ENCODE assay signal across 17 cellular contexts in the genomic region with DNA sequence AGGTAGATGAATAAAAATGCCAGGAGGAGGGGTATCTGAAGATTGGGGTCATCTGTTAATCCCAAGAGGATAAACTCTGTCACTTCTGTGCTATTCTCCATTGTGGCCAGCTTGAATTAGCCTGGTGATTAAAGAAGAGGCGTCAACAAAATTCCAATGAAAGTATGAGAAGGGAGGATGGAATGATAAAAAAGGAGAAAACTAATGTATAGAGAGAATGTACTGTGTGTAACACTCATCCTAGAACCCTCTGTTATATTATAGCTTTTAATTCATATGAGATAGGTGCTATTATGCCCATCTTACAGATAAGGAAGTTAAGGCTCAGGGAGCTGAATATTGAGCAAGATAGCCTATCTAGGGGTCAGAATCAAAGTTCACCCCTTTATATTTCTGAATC. TPM values are rescaled to one million over a fixed set of nuclear protein-coding genes. Genes with fewer than 3 reads are reported as not detected.
A peak's percentile ranks its signal among the peaks of the same experiment; 100 is the strongest.
DNase-seq lines count a peak whose midpoint lies in the region; ATAC-seq, FAIRE-seq and TF ChIP-seq lines count a peak whose summit lies in the region.
"Had no signal": no experiment of that assay in that cellular context is flagged by ENCODE, and none has a peak within 500 bp of the region (broad histone marks: within the 10 kb centered on the region; RNA-seq: fewer than 3 reads in every experiment).

A gene (minus strand): TSS at position 101 of the 400 bp plus-strand sequence. CDS start 0 bp downstream, at position 101.

- in situ Hi-C loops in K562 (cut with MboI), result loop anchor here (25.0 kb wide), 2 partner anchors 696 to 846 kb away; a partner anchor contains a TSS

- CTCF ChIA-PET in K562 (lab: Yijun Ruan, JAX; ENCODE audit: low intra/inter-chr PET ratio), result no interaction called here

- H3K4me1 Mint-ChIP-seq in activated naive CD8-positive, alpha-beta T cell treated with anti-CD3 and anti-CD28 coated beads, Interleukin-2, amount 50 U/mL, for 24 hours, result peaks cover 27% of the 10 kb centered on the region
- peaks cover 12% of the 10 kb centered on the region for H3K4me1 Mint-ChIP-seq in activated naive CD8-positive, alpha-beta T cell treated with anti-CD3 and anti-CD28 coated beads for 36 hours
- H3K4me1 Mint-ChIP-seq: CD4-positive, alpha-beta memory T cell had no signal

- no TSS peak for BruUV-seq in K562 (replicated peaks; lab: Mats Ljungman, UMichigan)

- 0% methylated on average over 1 of the region's 1 CpG for WGBS in K562 (ENCODE audit: insufficient coverage, low coverage, missing lambda C conversion rate)
- WGBS in gastroesophageal sphincter (ENCODE audit: low coverage in 1 of 2), 2 donors, result 100% methylated on average over 1 of the region's 1 CpG; no CpG with 5 or more reads in 1 of the 2 donors
- WGBS in body of pancreas, 2 donors, result 87 to 95% methylated on average over 1 of the region's 1 CpG

- no peak within 1 kb of the TSS for H3K9ac ChIP-seq in OCI-LY3 (ENCODE audit: low read length)
- H3K9ac ChIP-seq in K562 (ENCODE audit: insufficient read depth in 1 of 2, low read depth in 2 of 2, low read length in 2 of 2), result no peak within 1 kb of the TSS

- H3K27me3 Mint-ChIP-seq in activated naive CD8-positive, alpha-beta T cell treated with anti-CD3 and anti-CD28 coated beads, Interleukin-2, amount 50 U/mL, for 24 hours, result no peaks in the 10 kb centered on the region
- H3K27me3 Mint-ChIP-seq in activated naive CD8-positive, alpha-beta T cell treated with anti-CD3 and anti-CD28 coated beads for 36 hours, result no peaks in the 10 kb centered on the region
- H3K27me3 Mint-ChIP-seq: CD4-positive, alpha-beta memory T cell had no signal

- peak within 1 kb of the TSS; percentile 52 for H3K27ac Mint-ChIP-seq in activated naive CD8-positive, alpha-beta T cell treated with anti-CD3 and anti-CD28 coated beads, Interleukin-2, amount 50 U/mL, for 24 hours
- no peak within 1 kb of the TSS for H3K27ac Mint-ChIP-seq in activated naive CD8-positive, alpha-beta T cell treated with anti-CD3 and anti-CD28 coated beads for 36 hours
- H3K27ac Mint-ChIP-seq: CD4-positive, alpha-beta memory T cell had no signal

- H4K20me1 ChIP-seq in OCI-LY3 (ENCODE audit: insufficient read depth, low read length) (peaks cover 4% of the 10 kb centered on the region; the same call in 1 of the 2 replicates), K562 (replicated peaks; ENCODE audit: control insufficient read depth, insufficient read depth, low read length) (no peaks in the 10 kb centered on the region)

- peaks cover 17% of the 10 kb centered on the region for H3K36me3 Mint-ChIP-seq in activated naive CD8-positive, alpha-beta T cell treated with anti-CD3 and anti-CD28 coated beads, Interleukin-2, amount 50 U/mL, for 24 hours (ENCODE audit: low read depth)
- peaks cover 12% of the 10 kb centered on the region for H3K36me3 Mint-ChIP-seq in activated naive CD8-positive, alpha-beta T cell treated with anti-CD3 and anti-CD28 coated beads for 36 hours

- intact Hi-C loops in K562 (cut with micrococcal nuclease), result no loop called here
- intact Hi-C loops in body of pancreas (cut with DNase I), result no loop called here
- intact Hi-C loops in left colon (cut with DNase I, micrococcal nuclease), result no loop called here

- TF ChIP-seq EP300 in K562 (IDR thresholded peaks at IDR 0.05; ENCODE audit: low read length), result no peak
- no peak for TF ChIP-seq EP300 in gastroesophageal sphincter (IDR thresholded peaks at IDR 0.05)

- POLR2A ChIA-PET in K562 (lab: Yijun Ruan, JAX), result interaction anchor here (1.0 kb wide), 1 partner anchor 11 kb away, joined by 4 read pairs; no protein-coding TSS in a partner anchor

- ATAC-seq in activated naive CD8-positive, alpha-beta T cell treated with anti-CD3 and anti-CD28 coated beads, Interleukin-2, amount 50 U/mL, for 24 hours, result no peak
- no peak for ATAC-seq in K562
- no peak for ATAC-seq in gastroesophageal sphincter
- ATAC-seq in body of pancreas, result no peak
- no peak for ATAC-seq in left colon

- H3K4me2 ChIP-seq in OCI-LY3 (ENCODE audit: low read length), result peak within 1 kb of the TSS; percentile 53
- H3K4me2 ChIP-seq in K562 (ENCODE audit: insufficient read depth, low read length), result no peak within 1 kb of the TSS

- TF ChIP-seq CTCF in OCI-LY3 (IDR thresholded peaks at IDR 0.05; ENCODE audit: low read depth, low read length) (no peak), K562 (IDR thresholded peaks at IDR 0.05 in 2 of 3, conservative IDR thresholded peaks at IDR 0.05 in 1 of 3; ENCODE audit: insufficient read depth in 2 of 3, low read depth in 1 of 3, low read length in 3 of 3) (no peak), gastroesophageal sphincter (IDR thresholded peaks at IDR 0.05) (no peak), body of pancreas (IDR thresholded peaks at IDR 0.05) (no peak)

- TF ChIP-seq POLR2A in K562 (conservative IDR thresholded peaks at IDR 0.05) (no peak), gastroesophageal sphincter (IDR thresholded peaks at IDR 0.05) (no peak), body of pancreas (IDR thresholded peaks at IDR 0.05) (no peak)

- no peak for TF ChIP-seq RAD21 in K562 (CRISPR knock-in tag; conservative IDR thresholded peaks at IDR 0.05 in 1 of 2, IDR thresholded peaks at IDR 0.05 in 1 of 2)

- H3K27me3 ChIP-seq in OCI-LY3 (ENCODE audit: low read depth, low read length), result 0 out of 2 replicates have a peak, but pooled peaks cover 13% of the 10 kb centered on the region
- H3K27me3 ChIP-seq in K562 (ENCODE audit: control insufficient read depth in 2 of 2, insufficient read depth in 2 of 2, low read length in 2 of 2), result no peaks in the 10 kb centered on the region
- H3K27me3 ChIP-seq in gastroesophageal sphincter, result no peaks in the 10 kb centered on the region
- no peaks in the 10 kb centered on the region for H3K27me3 ChIP-seq in body of pancreas

- H3K4me3 ChIP-seq in OCI-LY3 (ENCODE audit: low read length) (no peak within 1 kb of the TSS), K562 (no peak within 1 kb of the TSS), gastroesophageal sphincter (no peak within 1 kb of the TSS), body of pancreas (no peak within 1 kb of the TSS)

- DNase-seq in activated naive CD8-positive, alpha-beta T cell treated with anti-CD3 and anti-CD28 coated beads, Interleukin-2, amount 50 U/mL, for 24 hours, result no peak
- no peak for DNase-seq in activated naive CD8-positive, alpha-beta T cell treated with anti-CD3 and anti-CD28 coated beads for 36 hours
- no peak for DNase-seq in K562 (ENCODE audit: extremely low read depth in 1 of 4, low spot score in 3 of 4)
- DNase-seq in body of pancreas, result no peak
- no peak for DNase-seq in left colon
- DNase-seq: ACHN; CD4-positive, alpha-beta memory T cell; DMS79; GOT3; H9 had no signal

- no peaks in the 10 kb centered on the region for H3K9me1 ChIP-seq in K562 (ENCODE audit: control insufficient read depth, insufficient read depth, low read length)

- no peak for FAIRE-seq in K562 (lab: Jason Lieb, UNC)
- FAIRE-seq: GM12891 had no signal

- no peak within 1 kb of the TSS for H3K27ac ChIP-seq in OCI-LY3 (ENCODE audit: low read length)
- no peak within 1 kb of the TSS for H3K27ac ChIP-seq in K562 (ENCODE audit: extremely low read depth, low read depth, low read length)
- no peak within 1 kb of the TSS for H3K27ac ChIP-seq in gastroesophageal sphincter
- H3K27ac ChIP-seq in body of pancreas, result no peak within 1 kb of the TSS
- H3K27ac ChIP-seq: C4-2B had no signal

- H3K9me3 ChIP-seq in OCI-LY3 (ENCODE audit: insufficient read depth, low read length), result no peaks in the 10 kb centered on the region
- no peaks in the 10 kb centered on the region for H3K9me3 ChIP-seq in K562 (replicated peaks; ENCODE audit: control insufficient read depth, insufficient read depth, low read depth, low read length)
- no peaks in the 10 kb centered on the region for H3K9me3 ChIP-seq in gastroesophageal sphincter
- H3K9me3 ChIP-seq in body of pancreas, result no peaks in the 10 kb centered on the region

- H3K4me1 ChIP-seq in OCI-LY3 (ENCODE audit: low read length) (peaks cover 41% of the 10 kb centered on the region), K562 (replicated peaks in 1 of 2; ENCODE audit: control insufficient read depth in 2 of 2, insufficient read depth in 2 of 2, low read length in 2 of 2) (no peaks in the 10 kb centered on the region), gastroesophageal sphincter (no peaks in the 10 kb centered on the region), body of pancreas (no peaks in the 10 kb centered on the region)

- H2AFZ ChIP-seq in OCI-LY3 (ENCODE audit: low read depth, low read length) (no peak within 1 kb of the TSS), K562 (ENCODE audit: low read depth, low read length) (no peak within 1 kb of the TSS)

- no peak within 1 kb of the TSS for H3K4me3 Mint-ChIP-seq in activated naive CD8-positive, alpha-beta T cell treated with anti-CD3 and anti-CD28 coated beads, Interleukin-2, amount 50 U/mL, for 24 hours
- H3K4me3 Mint-ChIP-seq in activated naive CD8-positive, alpha-beta T cell treated with anti-CD3 and anti-CD28 coated beads for 36 hours, result no peak within 1 kb of the TSS
- H3K4me3 Mint-ChIP-seq: CD4-positive, alpha-beta memory T cell; H9 had no signal

- H3K9me3 Mint-ChIP-seq in activated naive CD8-positive, alpha-beta T cell treated with anti-CD3 and anti-CD28 coated beads, Interleukin-2, amount 50 U/mL, for 24 hours, result no peaks in the 10 kb centered on the region
- no peaks in the 10 kb centered on the region for H3K9me3 Mint-ChIP-seq in activated naive CD8-positive, alpha-beta T cell treated with anti-CD3 and anti-CD28 coated beads for 36 hours
- H3K9me3 Mint-ChIP-seq: CD4-positive, alpha-beta memory T cell; H9 had no signal

- H3K36me3 ChIP-seq in OCI-LY3 (replicated peaks; ENCODE audit: low read depth, low read length) (no peaks in the 10 kb centered on the region), K562 (ENCODE audit: control insufficient read depth, insufficient read depth, low read length) (no peaks in the 10 kb centered on the region), gastroesophageal sphincter (no peaks in the 10 kb centered on the region), body of pancreas (replicated peaks in 1 of 2; ENCODE audit: insufficient read depth in 1 of 2, low read depth in 2 of 2) (no peaks in the 10 kb centered on the region)

- H3K79me2 ChIP-seq in OCI-LY3 (ENCODE audit: low read length) (no peaks in the 10 kb centered on the region), K562 (ENCODE audit: control insufficient read depth, insufficient read depth, low read length) (no peaks in the 10 kb centered on the region)

RNA-seq across cellular contexts. Expression of the gene that starts here (rescaled TPM):
- total RNA-seq in activated naive CD8-positive, alpha-beta T cell treated with anti-CD3 and anti-CD28 coated beads for 36 hours, result not detected
- total RNA-seq in K562 (2011; cell fraction: chromatin; rRNA removed; ENCODE audit: low replicate concordance), result not detected in 2 replicates
- not detected in 2 replicates for total RNA-seq in K562 (2011; cell fraction: nucleolus; rRNA removed)
- not detected in 2 replicates for total RNA-seq in K562 (2011; cell fraction: nucleoplasm; rRNA removed)
- total RNA-seq in K562 (2014; rRNA removed), result not detected in 2 replicates
- not detected in 2 replicates for total RNA-seq in K562 (2014; rRNA removed; fragmentation: Illumina TruSeq; extraction: Trizol)
- total RNA-seq in K562 (2015; rRNA removed; fragmentation: Illumina TruSeq; extraction: Trizol), result not detected in 2 replicates
- total RNA-seq in K562 (2021), result not detected in 2 replicates
- not detected in 2 replicates for polyA plus RNA-seq in K562 (2011; rRNA removed)
- polyA plus RNA-seq in K562 (2011; cell fraction: cytosol; rRNA removed), result not detected in 2 replicates
- polyA plus RNA-seq in K562 (2011; cell fraction: nucleus; rRNA removed), result not detected in 2 replicates
- polyA plus RNA-seq in K562 (2012), result not detected in 2 replicates
- polyA plus RNA-seq in K562 (2014; fragmentation: Illumina TruSeq; extraction: Trizol), result not detected in 2 replicates
- polyA plus RNA-seq in K562 (2014; fragmentation: Nextera tagmentation; extraction: Ambion mirVana), result not detected
- not detected in 2 replicates for polyA plus RNA-seq in K562 (2014; rRNA removed)
- 0.21 TPM in 1 of 2 replicates, not detected in the other for polyA minus RNA-seq in K562 (2011; rRNA and poly(A)+ RNA removed)
- polyA minus RNA-seq in K562 (2011; cell fraction: cytosol; rRNA and poly(A)+ RNA removed), result not detected in 2 replicates
- polyA minus RNA-seq in K562 (2011; cell fraction: nucleus; rRNA and poly(A)+ RNA removed), result not detected in 2 replicates
- total RNA-seq in gastroesophageal sphincter, result not detected
- not detected for total RNA-seq in body of pancreas
- not detected for total RNA-seq in left colon
- total RNA-seq: A172, G401, H9, HT-29 had no signal
- polyA plus RNA-seq: CD4-positive, alpha-beta memory T cell had no signal
